Comparison of ENCODE assay signal across 27 cellular contexts in genomic region chr2:222499226-222499625, GRCh38.
A peak's percentile ranks its signal among the peaks of the same experiment; 100 is the strongest.
DNase-seq lines count a peak whose midpoint lies in the region; FAIRE-seq and TF ChIP-seq lines count a peak whose summit lies in the region.
"Had no signal": no experiment of that assay in that cellular context is flagged by ENCODE, and none has a peak within 500 bp of the region (broad histone marks: within the 10 kb centered on the region; RNA-seq: fewer than 3 reads in every experiment).

No MANE protein-coding gene starts in this region.

- no peak for FAIRE-seq in bronchial epithelial cell (lab: Jason Lieb, UNC)
- FAIRE-seq: A549, D721Med, HTR-8/SVneo had no signal

- intact Hi-C loops in activated CD4-positive, alpha-beta T cell treated with anti-CD3 and anti-CD28 coated beads, Interleukin-2, amount 10 ng/mL, durations not matched to agents 24 days and 14 days (cut with micrococcal nuclease) = no loop called here

- H3K27me3 ChIP-seq in bronchial epithelial cell (ENCODE audit: control insufficient read depth, insufficient read depth, low read length) (no peaks in the 10 kb centered on the region), neural progenitor cell (no peaks in the 10 kb centered on the region)
- H3K27me3 ChIP-seq: BLaER1 treated with 17β-estradiol and CSF1 and Interleukin-3, amounts not matched to agents 10 nM and 100 nM had no signal

- H3K27me3 Mint-ChIP-seq in neural progenitor cell (ENCODE audit: insufficient read depth, low read depth) = no peaks in the 10 kb centered on the region
- H3K27me3 Mint-ChIP-seq in activated CD4-positive, alpha-beta T cell treated with anti-CD3 and anti-CD28 coated beads, Interleukin-2, amount 10 ng/mL, durations not matched to agents 24 days and 14 days = no peaks in the 10 kb centered on the region
- H3K27me3 Mint-ChIP-seq: CD4-positive, alpha-beta T cell had no signal

- H2AFZ ChIP-seq in neural progenitor cell (replicated peaks) = peak overlapping the region; percentile 22
- H2AFZ ChIP-seq: GM23338, PC-9 had no signal

- H3K4me3 ChIP-seq in bronchial epithelial cell (ENCODE audit: low read depth, low read length) = no peak overlapping the region
- no peak overlapping the region for H3K4me3 ChIP-seq in neural progenitor cell
- H3K4me3 ChIP-seq: A549; BLaER1 treated with 17β-estradiol and CSF1 and Interleukin-3, amounts not matched to agents 10 nM and 100 nM; GM23338; PC-9 had no signal

- peaks cover 2% of the 10 kb centered on the region for H3K36me3 Mint-ChIP-seq in neural progenitor cell
- peaks cover 2% of the 10 kb centered on the region for H3K36me3 Mint-ChIP-seq in activated CD4-positive, alpha-beta T cell treated with anti-CD3 and anti-CD28 coated beads, Interleukin-2, amount 10 ng/mL, durations not matched to agents 24 days and 14 days (ENCODE audit: low read depth)

- H3K9ac ChIP-seq in neural progenitor cell = no peak overlapping the region
- H3K9ac ChIP-seq: BLaER1 treated with 17β-estradiol and CSF1 and Interleukin-3, amounts not matched to agents 10 nM and 100 nM had no signal

- H3K79me2 ChIP-seq in neural progenitor cell (ENCODE audit: low read depth) = no peaks in the 10 kb centered on the region

- H3K4me1 ChIP-seq in neural progenitor cell = peaks cover 11% of the 10 kb centered on the region
- H3K4me1 ChIP-seq: A549; BLaER1 treated with 17β-estradiol and CSF1 and Interleukin-3, amounts not matched to agents 10 nM and 100 nM had no signal

- no peak overlapping the region for H3K27ac ChIP-seq in neural progenitor cell
- H3K27ac ChIP-seq: A549; BLaER1 treated with 17β-estradiol and CSF1 and Interleukin-3, amounts not matched to agents 10 nM and 100 nM; PC-9 had no signal

- no peak overlapping the region for H3K4me3 Mint-ChIP-seq in neural progenitor cell
- H3K4me3 Mint-ChIP-seq in activated CD4-positive, alpha-beta T cell treated with anti-CD3 and anti-CD28 coated beads, Interleukin-2, amount 10 ng/mL, durations not matched to agents 24 days and 14 days = no peak overlapping the region
- H3K4me3 Mint-ChIP-seq: CD4-positive, alpha-beta T cell; GM23338; H9; HFFc6 had no signal

- H3K36me3 ChIP-seq in bronchial epithelial cell (ENCODE audit: control insufficient read depth, insufficient read depth, low read length) (no peaks in the 10 kb centered on the region), neural progenitor cell (no peaks in the 10 kb centered on the region)
- H3K36me3 ChIP-seq: BLaER1 treated with 17β-estradiol and CSF1 and Interleukin-3, amounts not matched to agents 10 nM and 100 nM had no signal

- H3K9me3 Mint-ChIP-seq in neural progenitor cell = no peaks in the 10 kb centered on the region
- peaks cover 3% of the 10 kb centered on the region for H3K9me3 Mint-ChIP-seq in activated CD4-positive, alpha-beta T cell treated with anti-CD3 and anti-CD28 coated beads, Interleukin-2, amount 10 ng/mL, durations not matched to agents 24 days and 14 days
- H3K9me3 Mint-ChIP-seq: GM23338, H9, HFFc6 had no signal

- DNase-seq in ELF-1 (ENCODE audit: low read depth, low spot score) = peak; percentile 85
- DNase-seq in NCI-H146 (lab: John Stamatoyannopoulos, UW) = peak; percentile 53
- DNase-seq in bronchial epithelial cell (ENCODE audit: low read depth) = peak; percentile 28
- no peak for DNase-seq in neural progenitor cell (ENCODE audit: low spot score)
- DNase-seq in activated CD4-positive, alpha-beta T cell treated with anti-CD3 and anti-CD28 coated beads, Interleukin-2, amount 10 ng/mL, durations not matched to agents 24 days and 14 days = no peak
- DNase-seq in activated naive CD4-positive, alpha-beta T cell treated with Interleukin-2 at 50 U/mL for 16 hours = no peak
- no peak for DNase-seq in RPMI8226
- DNase-seq in NK-92 treated with Interleukin-12 subunit alpha and Interleukin-12 subunit beta, amount 100 ng/mL, for 24 hours (lab: John Stamatoyannopoulos, UW) = no peak
- DNase-seq: AML-193; CD4-positive, alpha-beta T cell; H9; HFFc6; KBM-7; MM.1S; NCI-H1048; NCI-H187; NCI-H2081 treated with DMSO at 0.1 percent for 48 hours; NCI-H2171; NCI-H524; NCI-H748 treated with DMSO at 0.1 percent for 48 hours; SHP77 had no signal

- no peaks in the 10 kb centered on the region for H4K20me1 ChIP-seq in neural progenitor cell (ENCODE audit: low read depth)
- H4K20me1 ChIP-seq: BLaER1 treated with 17β-estradiol and CSF1 and Interleukin-3, amounts not matched to agents 10 nM and 100 nM had no signal

- no peaks in the 10 kb centered on the region for H3F3A ChIP-seq in neural progenitor cell (ENCODE audit: low read depth)

- H3K27ac Mint-ChIP-seq in neural progenitor cell = peak overlapping the region; percentile 30
- no peak overlapping the region for H3K27ac Mint-ChIP-seq in activated CD4-positive, alpha-beta T cell treated with anti-CD3 and anti-CD28 coated beads, Interleukin-2, amount 10 ng/mL, durations not matched to agents 24 days and 14 days
- H3K27ac Mint-ChIP-seq: CD4-positive, alpha-beta T cell; GM23338; H9; HFFc6 had no signal

- H3K4me1 Mint-ChIP-seq in neural progenitor cell = peaks cover 8% of the 10 kb centered on the region
- no peaks in the 10 kb centered on the region for H3K4me1 Mint-ChIP-seq in activated CD4-positive, alpha-beta T cell treated with anti-CD3 and anti-CD28 coated beads, Interleukin-2, amount 10 ng/mL, durations not matched to agents 24 days and 14 days
- H3K4me1 Mint-ChIP-seq: GM23338, H9 had no signal

- H3K9me3 ChIP-seq in neural progenitor cell (ENCODE audit: low read depth) = no peaks in the 10 kb centered on the region
- H3K9me3 ChIP-seq: A549; BLaER1 treated with 17β-estradiol and CSF1 and Interleukin-3, amounts not matched to agents 10 nM and 100 nM had no signal

- TF ChIP-seq CTCF in bronchial epithelial cell (IDR thresholded peaks at IDR 0.05; ENCODE audit: insufficient read depth, low read length, severe bottlenecking) (no peak), neural progenitor cell (IDR thresholded peaks at IDR 0.05) (no peak)

- no peak overlapping the region for H3K4me2 ChIP-seq in neural progenitor cell
- H3K4me2 ChIP-seq: A549; BLaER1 treated with 17β-estradiol and CSF1 and Interleukin-3, amounts not matched to agents 10 nM and 100 nM; GM23338; PC-9 had no signal

Comparison
In these comparisons a context has a peak if more than half of its experiments do, and no peak if none do; other contexts are left out.
1. DNase-seq: peak in ELF-1 (single experiment), NCI-H146 (single experiment) and bronchial epithelial cell (single experiment); none in neural progenitor cell (single experiment), activated CD4-positive, alpha-beta T cell treated with anti-CD3 and anti-CD28 coated beads, Interleukin-2, amount 10 ng/mL, durations not matched to agents 24 days and 14 days (single experiment), activated naive CD4-positive, alpha-beta T cell treated with Interleukin-2 at 50 U/mL for 16 hours (single experiment), RPMI8226 (single experiment) and NK-92 treated with Interleukin-12 subunit alpha and Interleukin-12 subunit beta, amount 100 ng/mL, for 24 hours (single experiment).